In the genomic region with DNA sequence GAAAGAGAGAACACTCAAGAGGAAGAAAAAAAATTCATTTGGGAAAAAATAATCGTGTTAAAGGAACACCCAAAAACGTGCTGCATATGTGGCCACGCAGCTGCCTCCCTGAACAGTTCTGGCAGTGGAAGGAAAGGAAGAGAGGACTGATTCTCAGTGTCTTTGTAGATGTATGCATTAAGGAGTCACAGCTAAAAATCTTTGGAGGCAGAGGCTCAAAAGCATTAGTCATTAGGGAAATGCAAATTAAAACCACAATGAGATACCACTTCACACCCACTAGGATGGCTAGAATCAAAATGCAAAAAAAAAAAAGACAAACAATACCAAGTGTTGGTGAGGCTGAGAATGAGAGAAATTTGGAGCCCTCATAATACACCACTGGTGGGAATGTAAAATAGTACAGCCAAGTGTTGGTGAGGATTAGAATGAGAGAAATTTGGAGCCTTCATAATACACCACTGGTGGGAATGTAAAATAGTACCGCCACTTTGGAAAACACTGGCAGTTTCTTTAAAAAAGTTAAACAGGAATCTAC, we compare ENCODE assay signal across 23 cellular contexts.
"Had no signal": no experiment of that assay in that cellular context is flagged by ENCODE, and none has a peak within 500 bp of the region (broad histone marks: within the 10 kb centered on the region; RNA-seq: fewer than 3 reads in every experiment).

No MANE protein-coding gene starts in this region.

- H3K27me3 ChIP-seq: dorsolateral prefrontal cortex, left lung, right atrium auricular region, spleen, thyroid gland had no signal

- ATAC-seq: left cardiac atrium, left lung, mucosa of descending colon had no signal

- H3K4me3 ChIP-seq: dorsolateral prefrontal cortex, left lung, mucosa of descending colon, prostate gland, right atrium auricular region, skin epidermis, spleen, stomach, thyroid gland had no signal

- H3K27ac Mint-ChIP-seq: mesothelial cell of epicardium; stimulated activated naive B cell treated with anti-CD40 and anti-IgM and Interleukin-4, amounts not matched to agents 10 μg/mL and 1 μg/mL and 100 μg/mL, for 72 hours had no signal

- DNase-seq: effector CD4-positive, alpha-beta T cell; head of caudate nucleus; left cardiac atrium; left lung; mesenchymal stem cell; mucosa of descending colon; naive B cell; nephron progenitor cell; nucleus accumbens; stimulated activated CD4-positive, alpha-beta T cell treated with anti-CD3 and anti-CD28 coated beads, Interleukin-4, amount 100 ng/mL, for 4 hours; stimulated activated naive B cell treated with anti-CD40 and anti-IgM and Interleukin-4, amounts not matched to agents 10 μg/mL and 1 μg/mL and 100 μg/mL, for 72 hours; stomach; thyroid gland; trophoblast cell had no signal

- H3K36me3 ChIP-seq: left lung, prostate gland, right atrium auricular region, spleen, stomach, thyroid gland had no signal

- H3K9me3 ChIP-seq: left lung, mucosa of descending colon, prostate gland, right atrium auricular region, stomach, thyroid gland had no signal

- H3K27ac ChIP-seq: dorsolateral prefrontal cortex, left lung, prostate gland, right atrium auricular region, skin epidermis, spleen, stomach, thyroid gland had no signal

- H3K4me1 ChIP-seq: left lung, prostate gland, right atrium auricular region, spleen, stomach, thyroid gland had no signal

- H3K36me3 Mint-ChIP-seq: mesothelial cell of epicardium; naive B cell; stimulated activated naive B cell treated with anti-CD40 and anti-IgM and Interleukin-4, amounts not matched to agents 10 μg/mL and 1 μg/mL and 100 μg/mL, for 72 hours had no signal

- FAIRE-seq: colon, frontal cortex, keratinocyte had no signal
